Comparison of ENCODE assay signal across 7 cellular contexts in the genomic region with DNA sequence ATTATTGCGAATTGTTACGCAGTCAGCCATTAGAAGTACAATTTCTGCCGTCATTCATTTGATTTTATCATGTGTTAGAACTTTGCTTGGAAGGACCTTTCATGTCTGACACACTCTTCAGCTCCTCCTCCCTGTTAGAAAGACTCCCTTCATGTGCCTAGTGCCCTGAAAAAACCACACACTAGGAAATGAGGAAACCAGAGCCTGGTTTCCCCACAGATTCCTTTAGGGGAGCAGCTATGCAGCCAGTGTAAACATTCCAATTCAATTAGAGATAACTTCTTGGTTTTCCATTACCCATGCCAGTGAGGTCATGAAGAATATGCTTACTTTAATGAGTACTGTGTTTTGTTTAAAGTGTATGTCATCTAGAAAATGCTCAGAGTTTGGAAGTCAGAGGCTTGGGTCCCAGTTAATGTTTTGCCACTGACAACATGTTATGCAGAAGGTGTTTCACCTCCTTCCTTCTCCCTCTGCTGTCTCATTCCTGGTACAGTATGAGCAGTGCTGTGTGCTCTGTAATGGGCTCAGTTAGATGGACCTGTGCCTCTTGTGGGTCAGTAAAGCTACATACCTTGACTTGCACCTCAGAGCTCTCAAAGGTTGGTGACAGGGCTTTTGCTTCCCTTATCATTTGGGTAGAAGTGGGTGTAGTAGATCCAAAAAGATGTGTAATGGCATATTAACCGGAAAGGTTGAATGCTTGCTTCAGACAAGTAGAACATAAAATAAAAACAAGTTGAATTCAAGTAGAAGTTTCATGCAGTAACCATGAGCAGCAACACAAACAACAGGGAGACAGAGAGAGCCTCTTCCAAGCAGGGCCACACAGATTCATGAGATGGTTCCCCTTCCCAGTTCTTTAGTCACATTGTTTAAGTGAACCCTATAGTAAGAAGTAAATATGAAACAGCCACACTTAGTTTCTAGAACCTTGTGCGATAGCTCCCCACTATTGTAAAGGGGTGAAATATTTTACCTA. TPM values are rescaled to one million over a fixed set of nuclear protein-coding genes. Genes with fewer than 3 reads are reported as not detected.
DNase-seq lines count a peak whose midpoint lies in the region; ATAC-seq, FAIRE-seq and TF ChIP-seq lines count a peak whose summit lies in the region.

No MANE protein-coding gene starts in this region.

- peak overlapping the region; percentile 0; the same call in 1 of the 2 replicates for H3K4me2 ChIP-seq in OCI-LY7 (ENCODE audit: low read length)

- CTCF ChIA-PET in OCI-LY7 (lab: Charles Lee; ENCODE audit: unreplicated experiment): interaction anchor here (1.9 kb wide), 1 partner anchor 13 kb away, joined by 6 read pairs; no protein-coding TSS in a partner anchor

- H4K20me1 ChIP-seq in OCI-LY7 (ENCODE audit: insufficient read depth, low read length): no peaks in the 10 kb centered on the region

- no peak for FAIRE-seq in D721Med (lab: Jason Lieb, UNC)

- no peaks in the 10 kb centered on the region for H3K27me3 ChIP-seq in esophagus squamous epithelium

- no peak overlapping the region for H3K27ac ChIP-seq in OCI-LY7 (ENCODE audit: low read depth, low read length, poor library complexity, severe bottlenecking)
- peak overlapping the region in 3 of 4 donors; percentile 10 to 53 (median 51) for H3K27ac ChIP-seq in esophagus squamous epithelium

- no peaks in the 10 kb centered on the region for H3K9me2 ChIP-seq in OCI-LY7 (ENCODE audit: insufficient read depth, low read length)

- DNase-seq in OCI-LY7 (ENCODE audit: low spot score) (no peak), esophagus squamous epithelium (lab: John Stamatoyannopoulos, UW) (no peak), pulmonary artery endothelial cell (ENCODE audit: low read depth, low spot score) (peak; percentile 67), D721Med (ENCODE audit: insufficient read length, low spot score) (no peak), NOMO-1 (lab: John Stamatoyannopoulos, UW; ENCODE audit: unreplicated experiment in 2 of 2) (no peak), activated gamma-delta T cell (lab: John Stamatoyannopoulos, UW) (no peak)

- H3K36me3 ChIP-seq in OCI-LY7 (ENCODE audit: insufficient read depth, low read length) (peaks cover 11% of the 10 kb centered on the region; the same call in 1 of the 2 replicates), esophagus squamous epithelium (no peaks in the 10 kb centered on the region)

- no peak for TF ChIP-seq POLR2A in esophagus squamous epithelium (IDR thresholded peaks at IDR 0.05)

- H3K4me3 ChIP-seq in OCI-LY7 (ENCODE audit: low read depth, low read length, poor library complexity, severe bottlenecking) (no peak overlapping the region), esophagus squamous epithelium (no peak overlapping the region)

- POLR2A ChIA-PET in OCI-LY7 (lab: Charles Lee): interaction anchor here (0.8 to 17.9 kb wide), 10 partner anchors 11 to 290 kb away, joined by 3 to 286 read pairs (median 8); no protein-coding TSS in a partner anchor

- no TSS peak for BruUV-seq in OCI-LY7 (replicated peaks; lab: Mats Ljungman, UMichigan)

- peaks cover 32% of the 10 kb centered on the region; the same call in 1 of the 2 replicates for H3K79me2 ChIP-seq in OCI-LY7 (ENCODE audit: insufficient read depth, low read depth, low read length)

- H3K4me1 ChIP-seq in OCI-LY7 (ENCODE audit: insufficient read depth, low read length, poor library complexity, severe bottlenecking): peaks cover 60% of the 10 kb centered on the region
- peaks cover 9 to 34% (median 13%) of the 10 kb centered on the region in 3 donors for H3K4me1 ChIP-seq in esophagus squamous epithelium

- intact Hi-C loops in OCI-LY7 (cut with micrococcal nuclease; ENCODE audit: unreplicated experiment) (loop anchor here (10.0 kb wide), 1 partner anchor 278 kb away; no protein-coding TSS in a partner anchor), esophagus squamous epithelium (cut with DNase I) (no loop called here)

- 77 to 78% methylated on average over 5 of the region's 5 CpGs for WGBS in esophagus squamous epithelium, 2 donors

- H3K9me3 ChIP-seq in OCI-LY7 (ENCODE audit: low read length) (peaks cover 11% of the 10 kb centered on the region; the same call in 1 of the 2 replicates), esophagus squamous epithelium (no peaks in the 10 kb centered on the region)

- no peak overlapping the region for H2AFZ ChIP-seq in OCI-LY7 (ENCODE audit: low read length)

- ATAC-seq in GM21528 (IDR thresholded peaks at IDR 0.05; ENCODE audit: low FRiP score, unreplicated experiment): peak; percentile 57

- TF ChIP-seq CTCF in OCI-LY7 (conservative IDR thresholded peaks at IDR 0.05; ENCODE audit: low read length): no peak
- no peak for TF ChIP-seq CTCF in esophagus squamous epithelium (IDR thresholded peaks at IDR 0.05)
- TF ChIP-seq CTCF in D721Med (IDR thresholded peaks at IDR 0.05; ENCODE audit: insufficient read depth, missing control alignments): no peak

RNA-seq across cellular contexts. Expression of gene TNFAIP8, which starts 52.6 kb away (rescaled TPM):
- total RNA-seq in OCI-LY7 (2014; rRNA removed; shearing (Covaris generic)): 92.9 and 95.1 TPM in 2 replicates
- 75.4 and 94.5 TPM in 2 replicates for total RNA-seq in OCI-LY7 (2022)
- 10 to 100 TPM; 19.5 to 44.6 (median 34.9) TPM for total RNA-seq in esophagus squamous epithelium
- 18.4 and 22.3 TPM in 2 replicates for total RNA-seq in pulmonary artery endothelial cell
